Comparison of ENCODE assay signal across 17 cellular contexts in the genomic region with DNA sequence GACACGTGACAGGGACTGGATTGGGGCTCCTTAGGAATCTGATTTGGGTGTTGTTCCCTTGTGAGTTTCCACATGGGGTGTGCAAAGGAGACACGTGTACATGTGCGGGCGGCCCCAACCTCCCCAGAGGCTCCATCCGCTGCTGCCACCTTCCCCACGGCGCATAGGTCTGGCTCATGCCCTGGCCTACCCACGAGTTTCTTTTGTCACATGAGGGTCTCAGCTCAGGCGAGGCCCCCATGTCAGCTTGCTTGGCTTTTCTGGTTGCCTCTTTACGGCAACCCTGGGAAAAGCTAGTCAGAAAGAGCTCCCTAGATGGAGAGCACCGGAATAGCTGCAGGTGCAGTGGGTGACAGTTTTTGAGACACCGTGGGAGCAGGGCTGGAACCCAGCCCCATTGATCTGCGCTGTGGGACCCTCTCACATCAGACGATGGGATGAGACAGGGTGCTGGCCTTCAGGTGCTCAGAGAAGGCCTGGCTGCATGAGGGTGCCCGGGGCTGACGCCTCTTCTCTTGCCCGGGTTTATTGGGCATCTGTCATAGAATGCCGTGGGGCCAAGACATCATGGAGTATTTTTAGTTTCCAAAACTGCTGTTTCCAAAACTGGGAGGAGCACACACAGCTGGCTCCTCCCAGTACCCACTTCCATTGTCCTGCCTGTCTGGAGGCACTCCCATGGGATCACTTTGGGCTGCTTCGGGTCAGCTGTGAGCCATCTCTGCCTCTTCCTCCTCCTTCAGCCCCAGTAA.
"Had no signal": no experiment of that assay in that cellular context is flagged by ENCODE, and none has a peak within 500 bp of the region (broad histone marks: within the 10 kb centered on the region; RNA-seq: fewer than 3 reads in every experiment).

No MANE protein-coding gene starts in this region.

- H3K9me3 ChIP-seq: left ventricle myocardium inferior, right lobe of liver, thoracic aorta, vagina had no signal

- H3K4me3 ChIP-seq: left ventricle myocardium inferior, right lobe of liver, thoracic aorta, vagina had no signal

- DNase-seq: activated CD4-positive, alpha-beta T cell treated with anti-CD3 and anti-CD28 coated beads for 4 hours; activated CD4-positive, alpha-beta T cell treated with anti-CD3 and anti-CD28 coated beads, Interleukin-2, amount 50 U/mL, for 48 hours; activated CD4-positive, CD25-positive, alpha-beta regulatory T cell; activated gamma-delta T cell treated with Interleukin-2 at 50 U/mL for 16 hours; activated T-cell treated with anti-CD3 and anti-CD28 coated beads for 4 hours; anterior cingulate cortex; hippocampal formation; left ventricle myocardium inferior; nucleus accumbens; small intestine; stimulated activated CD4-positive, alpha-beta T cell treated with anti-CD3 and anti-CD28 coated beads, Interleukin-2, amount 100 ng/mL, for 48 hours; stimulated activated naive CD4-positive, alpha-beta T cell; T1000 had no signal

- H3K27me3 ChIP-seq: right lobe of liver, vagina had no signal

- H3K4me1 ChIP-seq: right lobe of liver had no signal

- H3K36me3 ChIP-seq: right lobe of liver, thoracic aorta, vagina had no signal

- H3K27ac ChIP-seq: epithelial cell of prostate, left ventricle myocardium inferior, right lobe of liver, thoracic aorta, vagina had no signal

- FAIRE-seq: small intestine had no signal
